Comparison of ENCODE assay signal across 1 cellular context in genomic region chr12:27913999-27914614, GRCh38.
TF ChIP-seq lines count a peak whose summit lies in the region.

No MANE protein-coding gene starts in this region.

TF ChIP-seq in GM12878, 131 proteins besides CTCF, POLR2A, EP300 and RAD21 (continued from another document):
- TF ChIP-seq NKRF (conservative IDR thresholded peaks at IDR 0.05) = no peak
